ENCODE assay signal across 8 cellular contexts in the genomic region with DNA sequence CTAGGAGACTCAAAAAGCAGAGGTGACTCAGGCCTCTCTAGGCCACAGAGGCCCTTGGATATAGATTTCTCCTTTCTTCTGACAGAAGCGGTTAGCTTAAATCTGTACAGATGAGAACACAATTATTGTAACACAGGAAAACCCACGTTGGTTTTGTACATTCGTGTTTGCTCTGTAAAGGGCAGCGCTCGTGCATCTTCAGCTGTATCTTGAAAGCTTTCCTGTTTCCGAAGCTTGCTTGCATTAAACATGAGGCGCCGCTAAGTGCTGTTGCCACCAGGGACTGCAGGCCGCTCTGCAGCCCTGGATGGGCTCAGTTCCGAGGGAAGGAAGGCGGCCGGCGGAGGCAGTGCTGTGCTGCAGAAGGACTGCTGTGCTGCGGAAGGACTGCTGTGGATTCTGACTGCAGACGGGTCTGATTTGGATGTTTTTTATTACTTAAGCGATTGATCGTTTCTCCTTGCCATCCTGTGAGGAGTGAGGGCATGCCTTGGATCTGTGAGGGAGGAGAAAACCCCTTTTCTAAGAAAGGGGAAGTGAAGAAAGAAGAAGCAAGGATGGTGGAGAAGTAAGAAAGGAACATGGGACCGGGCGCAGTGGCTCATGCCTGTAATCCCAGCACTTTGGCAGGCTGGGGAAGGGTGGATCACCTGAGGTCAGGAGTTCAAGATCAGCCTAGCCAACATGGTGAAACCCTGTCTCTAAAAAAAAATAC. TPM values are rescaled to one million over a fixed set of nuclear protein-coding genes. Genes with fewer than 3 reads are reported as not detected.
A peak's percentile ranks its signal among the peaks of the same experiment; 100 is the strongest.
DNase-seq lines count a peak whose midpoint lies in the region; TF ChIP-seq lines count a peak whose summit lies in the region.

No MANE protein-coding gene starts in this region.

- H3F3A ChIP-seq in Loucy (ENCODE audit: low read depth) = no peaks in the 10 kb centered on the region

- TF ChIP-seq CTCF in A673 (conservative IDR thresholded peaks at IDR 0.05; ENCODE audit: low read depth, low read length) = peak; percentile 38
- 0 out of 2 replicates have a peak, but pooled peaks have one; percentile 24 for TF ChIP-seq CTCF in GM12875 (IDR thresholded peaks at IDR 0.05; ENCODE audit: borderline replicate concordance, insufficient read depth, low read depth, low read length)
- TF ChIP-seq CTCF in Loucy (conservative IDR thresholded peaks at IDR 0.05; ENCODE audit: low read length) = no peak
- TF ChIP-seq CTCF in retinal pigment epithelial cell (conservative IDR thresholded peaks at IDR 0.05; ENCODE audit: low read depth, low read length) = peak; percentile 18

- intact Hi-C loops in A673 (cut with micrococcal nuclease; ENCODE audit: unreplicated experiment) = loop anchor here (5.0 to 10.0 kb wide), 2 partner anchors 323 to 540 kb away; no protein-coding TSS in a partner anchor
- intact Hi-C loops in CD4-positive, alpha-beta memory T cell (cut with micrococcal nuclease) = loop anchor here (10.0 kb wide), 1 partner anchor 1510 kb away; no protein-coding TSS in a partner anchor

- H3K4me1 Mint-ChIP-seq in CD4-positive, alpha-beta memory T cell = peaks cover 4 to 13% (median 8%) of the 10 kb centered on the region in 4 donors

- peak; percentile 82 for DNase-seq in A673 (ENCODE audit: low spot score)
- peak; percentile 35 for DNase-seq in fibroblast of gingiva (ENCODE audit: low read depth)
- no peak for DNase-seq in retinal pigment epithelial cell (ENCODE audit: low read depth)
- DNase-seq in NCI-H1417 (lab: John Stamatoyannopoulos, UW) = no peak
- DNase-seq in NCI-H2107 treated with DMSO at 0.1 percent for 48 hours (lab: John Stamatoyannopoulos, UW; ENCODE audit: unreplicated experiment) = no peak
- DNase-seq in CD4-positive, alpha-beta memory T cell = no peak

- H3K27me3 ChIP-seq in A673 (replicated peaks; ENCODE audit: insufficient read depth, low read depth, low read length, poor library complexity) = no peaks in the 10 kb centered on the region
- no peaks in the 10 kb centered on the region for H3K27me3 ChIP-seq in Loucy (ENCODE audit: insufficient read depth, low read length, poor library complexity, severe bottlenecking)
- H3K27me3 ChIP-seq in CD4-positive, alpha-beta memory T cell (ENCODE audit: insufficient read depth, low read length) = no peaks in the 10 kb centered on the region

- no peak overlapping the region for H3K27ac ChIP-seq in A673 (ENCODE audit: low read depth, low read length, poor library complexity, severe bottlenecking)
- H3K27ac ChIP-seq in CD4-positive, alpha-beta memory T cell (ENCODE audit: low read depth, low read length) = no peak overlapping the region

- no peaks in the 10 kb centered on the region for H3K79me2 ChIP-seq in Loucy (ENCODE audit: insufficient read depth, low read length)

- no peaks in the 10 kb centered on the region for H3K9me3 ChIP-seq in A673 (ENCODE audit: low read depth, low read length, poor library complexity, severe bottlenecking)
- no peaks in the 10 kb centered on the region for H3K9me3 ChIP-seq in Loucy (ENCODE audit: insufficient read depth, low read depth, low read length)
- no peaks in the 10 kb centered on the region for H3K9me3 ChIP-seq in CD4-positive, alpha-beta memory T cell (ENCODE audit: control insufficient read depth in 1 of 2, low read length in 2 of 2)

- no TSS peak for BruUV-seq in A673 (replicated peaks; lab: Mats Ljungman, UMichigan)

- no peaks in the 10 kb centered on the region for H3K36me3 Mint-ChIP-seq in CD4-positive, alpha-beta memory T cell

- peaks cover 0 to 1% (median 0%) of the 10 kb centered on the region in 8 donors for H3K9me3 Mint-ChIP-seq in CD4-positive, alpha-beta memory T cell

- POLR2A ChIA-PET in A673 (lab: Charles Lee; ENCODE audit: low non-redundant PET) = no interaction called here
- POLR2A ChIA-PET in CD4-positive, alpha-beta memory T cell (lab: Charles Lee; ENCODE audit: partially characterized antibody) = no interaction called here

- peak overlapping the region; percentile 9 for H3K4me2 ChIP-seq in Loucy (ENCODE audit: low read depth, low read length, poor library complexity, severe bottlenecking)

- H3K27me3 Mint-ChIP-seq in CD4-positive, alpha-beta memory T cell = peaks cover 23 to 34% of the 10 kb centered on the region in 2 donors

- H3K27ac Mint-ChIP-seq in CD4-positive, alpha-beta memory T cell = no peak overlapping the region

- H4K20me1 ChIP-seq in Loucy (ENCODE audit: insufficient read depth, low read length, poor library complexity, severe bottlenecking) = no peaks in the 10 kb centered on the region

- no peaks in the 10 kb centered on the region for H3K9me2 ChIP-seq in Loucy (replicated peaks; ENCODE audit: low read depth, low read length)

- H2AFZ ChIP-seq in Loucy (ENCODE audit: low read length) = peak overlapping the region; percentile 50; the same call in 1 of the 2 replicates

- H3K4me3 Mint-ChIP-seq in CD4-positive, alpha-beta memory T cell = no peak overlapping the region

- peaks cover 14% of the 10 kb centered on the region for H3K4me1 ChIP-seq in A673 (ENCODE audit: insufficient read depth, low read length, poor library complexity, severe bottlenecking)
- peaks cover 7% of the 10 kb centered on the region for H3K4me1 ChIP-seq in Loucy (ENCODE audit: insufficient read depth, low read length, poor library complexity, severe bottlenecking)
- H3K4me1 ChIP-seq in CD4-positive, alpha-beta memory T cell (ENCODE audit: insufficient read depth, low read length) = no peaks in the 10 kb centered on the region

- no peak overlapping the region for H3K4me3 ChIP-seq in A673 (ENCODE audit: low read depth, low read length, poor library complexity, severe bottlenecking)
- H3K4me3 ChIP-seq in GM12875 (ENCODE audit: low read depth, low read length) = no peak overlapping the region
- H3K4me3 ChIP-seq in Loucy (ENCODE audit: low read length, poor library complexity, severe bottlenecking) = peak overlapping the region; percentile 22
- H3K4me3 ChIP-seq in retinal pigment epithelial cell (ENCODE audit: low read length) = no peak overlapping the region
- no peak overlapping the region for H3K4me3 ChIP-seq in CD4-positive, alpha-beta memory T cell (ENCODE audit: low read length in 2 of 2)

- CTCF ChIA-PET in A673 (lab: Charles Lee) = interaction anchor here (0.5 to 1.8 kb wide), 4 partner anchors 255 to 1170 kb away, joined by 3 to 6 read pairs (median 4); no protein-coding TSS in a partner anchor
- CTCF ChIA-PET in CD4-positive, alpha-beta memory T cell (lab: Charles Lee; ENCODE audit: partially characterized antibody) = no interaction called here

- H3K9ac ChIP-seq in Loucy (ENCODE audit: low read depth, low read length, poor library complexity, severe bottlenecking) = no peak overlapping the region

- H3K36me3 ChIP-seq in A673 (ENCODE audit: insufficient read depth, low read length, poor library complexity, severe bottlenecking) (no peaks in the 10 kb centered on the region), Loucy (ENCODE audit: insufficient read depth, low read length) (no peaks in the 10 kb centered on the region)
- H3K36me3 ChIP-seq in CD4-positive, alpha-beta memory T cell (ENCODE audit: insufficient read depth, low read length) = no peaks in the 10 kb centered on the region

RNA-seq across cellular contexts. Expression of a gene that starts 53.4 kb away (rescaled TPM):
- total RNA-seq in A673 (2021) = 14.0 and 14.4 TPM in 2 replicates
- 10 to 100 TPM; 25.1 to 32.1 TPM for total RNA-seq in CD4-positive, alpha-beta memory T cell
- polyA plus RNA-seq in CD4-positive, alpha-beta memory T cell = 10 to 100 TPM in 1 of 2 donors, 1 to 10 TPM in 1; 8.8 to 14.0 TPM

Comparison
In these comparisons a context has a peak if more than half of its experiments do, and no peak if none do; other contexts are left out.
1. DNase-seq: peak in A673 (single experiment) and fibroblast of gingiva (single experiment); none in retinal pigment epithelial cell (single experiment), NCI-H1417 (0 of 3), NCI-H2107 treated with DMSO at 0.1 percent for 48 hours (single experiment) and CD4-positive, alpha-beta memory T cell (0 of 5).